In genomic region chrY:19012985-19013384, GRCh38 we compare ENCODE assay signal across 17 cellular contexts.
DNase-seq lines count a peak whose midpoint lies in the region; ATAC-seq lines count a peak whose summit lies in the region.
"Had no signal": no experiment of that assay in that cellular context is flagged by ENCODE, and none has a peak within 500 bp of the region (broad histone marks: within the 10 kb centered on the region; RNA-seq: fewer than 3 reads in every experiment).

No MANE protein-coding gene starts in this region.

- ATAC-seq in GM18520 (IDR thresholded peaks at IDR 0.05; ENCODE audit: unreplicated experiment), result no peak
- ATAC-seq: GM12878 had no signal

- peak; percentile 16 for DNase-seq in AG20443 (ENCODE audit: low spot score)
- peak; percentile 18 for DNase-seq in EH (ENCODE audit: low read depth)
- DNase-seq in fibroblast of gingiva (ENCODE audit: low read depth), result peak; percentile 29
- DNase-seq in globus pallidus (ENCODE audit: low spot score), result no peak
- no peak for DNase-seq in NCI-H226
- DNase-seq: AML-193; BE2C; C1 segment of cervical spinal cord; Calu3; CD4-positive, alpha-beta memory T cell; COR-L47; DMS53; DMS79 treated with DMSO at 0.1 percent for 48 hours; GOT3; HFFc6 had no signal

Comparison
In these comparisons a context has a peak if more than half of its experiments do, and no peak if none do; other contexts are left out.
1. DNase-seq: peak in AG20443 (single experiment), EH (single experiment) and fibroblast of gingiva (single experiment); none in globus pallidus (single experiment) and NCI-H226 (single experiment).